32 cellular contexts compared by ENCODE assay signal in the genomic region with DNA sequence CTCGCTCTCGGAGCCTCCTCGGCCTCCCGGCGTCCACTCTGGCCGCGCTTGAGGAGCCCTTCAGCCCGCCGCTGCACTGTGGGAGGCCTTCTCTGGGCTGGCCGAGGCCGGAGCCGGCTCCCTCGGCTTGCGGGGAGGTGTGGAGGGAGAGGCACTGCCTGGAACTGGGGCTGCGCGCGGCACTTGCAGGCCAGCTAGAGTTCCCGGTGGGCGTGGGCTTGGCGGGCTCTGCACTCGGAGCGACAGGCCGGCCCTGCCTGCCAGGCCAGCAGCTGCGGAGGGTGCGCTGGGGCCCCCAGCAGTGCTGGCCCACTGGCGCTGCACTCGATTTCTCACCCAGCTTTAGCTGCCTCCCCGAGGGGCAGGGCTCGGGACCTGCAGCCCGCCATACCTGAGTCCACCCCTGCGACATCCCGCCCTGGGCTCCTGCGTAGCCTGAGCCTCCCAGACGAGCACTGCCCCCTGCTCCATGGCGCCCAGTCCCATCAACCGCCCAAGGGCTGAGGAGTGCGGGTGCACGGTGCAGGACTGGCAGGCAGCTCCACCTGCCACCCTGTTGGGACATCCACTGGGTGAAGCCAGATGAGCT.
"Had no signal": no experiment of that assay in that cellular context is flagged by ENCODE, and none has a peak within 500 bp of the region (broad histone marks: within the 10 kb centered on the region; RNA-seq: fewer than 3 reads in every experiment).

No MANE protein-coding gene starts in this region.

- H3K4me2 ChIP-seq: KMS-11 had no signal

- H3K27ac ChIP-seq: KMS-11, Peyer's patch, VCaP had no signal

- H3K4me1 ChIP-seq: Peyer's patch had no signal

- H3K36me3 ChIP-seq: Peyer's patch had no signal

- H3K9ac ChIP-seq: KMS-11 had no signal

- H3K27me3 ChIP-seq: Peyer's patch had no signal

- H3K9me3 ChIP-seq: Peyer's patch had no signal

- H3K4me3 ChIP-seq: Peyer's patch had no signal

- DNase-seq: activated B cell treated with CpG ODN at 0.5 μM for 24 hours; activated CD4-positive, alpha-beta memory T cell treated with anti-CD3 and anti-CD28 coated beads for 36 hours; activated CD4-positive, alpha-beta T cell treated with anti-CD3 and anti-CD28 coated beads for 4 hours; activated CD4-positive, alpha-beta T cell treated with anti-CD3 and anti-CD28 coated beads, Interleukin-2, amount 50 U/mL, for 1 hour; activated CD4-positive, CD25-positive, alpha-beta regulatory T cell treated with anti-CD3 and anti-CD28 coated beads, Interleukin-2, amount 50 U/mL, for 72 hours; activated CD8-positive, alpha-beta memory T cell treated with anti-CD3 and anti-CD28 coated beads, Interleukin-2, amount 50 U/mL, for 4 hours; activated effector memory CD4-positive, alpha-beta T cell treated with Interleukin-2 at 50 U/mL for 16 hours; activated naive CD4-positive, alpha-beta T cell treated with anti-CD3 and anti-CD28 coated beads for 36 hours; activated naive CD8-positive, alpha-beta T cell treated with anti-CD3 and anti-CD28 coated beads, Interleukin-2, amount 50 U/mL, for 24 hours; activated T-cell treated with anti-CD3 and anti-CD28 coated beads for 4 hours; activated T-cell treated with anti-CD3 and anti-CD28 coated beads, Interleukin-2, amount 50 U/mL, for 4 hours; anterior cingulate cortex; caudate nucleus; cerebellar nuclear complex; MM.1S; MV-4-11; NCI-H1092; NCI-H1436 treated with DMSO at 0.1 percent for 48 hours; NCI-H187 treated with DMSO at 0.1 percent for 48 hours; NCI-H2081; NCI-H446 treated with DMSO at 0.1 percent for 48 hours; NCI-H524; NCI-H69; NK-92 treated with Interleukin-12 subunit alpha and Interleukin-12 subunit beta, amount 100 ng/mL, for 24 hours; PC-3; Peyer's patch; RPMI8226; SW 1271; T-helper 2 cell; T-helper 9 cell had no signal

- ATAC-seq: activated naive CD8-positive, alpha-beta T cell treated with anti-CD3 and anti-CD28 coated beads, Interleukin-2, amount 50 U/mL, for 24 hours; activated T-cell treated with anti-CD3 and anti-CD28 coated beads, Interleukin-2, amount 50 U/mL, for 4 hours; PC-3 had no signal
